22 cellular contexts compared by ENCODE assay signal in genomic region chr19:2670217-2670616, GRCh38. TPM values are rescaled to one million over a fixed set of nuclear protein-coding genes. Genes with fewer than 3 reads are reported as not detected.
"Had no signal": no experiment of that assay in that cellular context is flagged by ENCODE, and none has a peak within 500 bp of the region (broad histone marks: within the 10 kb centered on the region; RNA-seq: fewer than 3 reads in every experiment).

No MANE protein-coding gene starts in this region.

- DNase-seq: activated CD4-positive, alpha-beta T cell treated with anti-CD3 and anti-CD28 coated beads, Interleukin-2, amount 10 ng/mL, durations not matched to agents 7 days and 5 days; activated CD8-positive, alpha-beta T cell treated with anti-CD3 and anti-CD28 coated beads, Interleukin-2, amount 10 ng/mL, durations not matched to agents 7 days and 5 days; activated gamma-delta T cell treated with Interleukin-2 at 50 U/mL for 16 hours; brain microvascular endothelial cell; colonic mucosa; midbrain; pancreas; small intestine; stimulated activated CD4-positive, alpha-beta T cell treated with anti-CD3 and anti-CD28 coated beads, Interleukin-2, amount 100 ng/mL, for 24 hours; stimulated activated naive B cell treated with anti-CD40 and anti-IgM and Interleukin-4, amounts not matched to agents 10 μg/mL and 1 μg/mL and 100 μg/mL, for 72 hours had no signal

- H3K9me3 ChIP-seq: ascending aorta, colonic mucosa, pancreas, thoracic aorta, vagina had no signal

- H3K9me3 Mint-ChIP-seq: activated CD4-positive, alpha-beta T cell treated with anti-CD3 and anti-CD28 coated beads, Interleukin-2, amount 10 ng/mL, durations not matched to agents 7 days and 5 days; activated naive CD4-positive, alpha-beta T cell treated with anti-CD3 and anti-CD28 coated beads, Interleukin-2, amount 50 U/mL, for 24 hours; central memory CD8-positive, alpha-beta T cell; nephron; stimulated activated naive B cell treated with anti-CD40 and anti-IgM and Interleukin-4, amounts not matched to agents 10 μg/mL and 1 μg/mL and 100 μg/mL, for 72 hours; type B pancreatic cell had no signal

- H3K27me3 ChIP-seq: ascending aorta, colonic mucosa, pancreas, vagina had no signal

- H3K27ac Mint-ChIP-seq: activated CD4-positive, alpha-beta T cell treated with anti-CD3 and anti-CD28 coated beads, Interleukin-2, amount 10 ng/mL, durations not matched to agents 7 days and 5 days; activated CD8-positive, alpha-beta T cell treated with anti-CD3 and anti-CD28 coated beads, Interleukin-2, amount 10 ng/mL, durations not matched to agents 7 days and 5 days; activated naive CD4-positive, alpha-beta T cell treated with anti-CD3 and anti-CD28 coated beads, Interleukin-2, amount 50 U/mL, for 24 hours; nephron; type B pancreatic cell had no signal

- H3K27me3 Mint-ChIP-seq: activated CD4-positive, alpha-beta T cell treated with anti-CD3 and anti-CD28 coated beads, Interleukin-2, amount 10 ng/mL, durations not matched to agents 7 days and 5 days; activated naive CD4-positive, alpha-beta T cell treated with anti-CD3 and anti-CD28 coated beads, Interleukin-2, amount 50 U/mL, for 24 hours; stimulated activated naive B cell treated with anti-CD40 and anti-IgM and Interleukin-4, amounts not matched to agents 10 μg/mL and 1 μg/mL and 100 μg/mL, for 72 hours had no signal

- H3K4me3 ChIP-seq: ascending aorta, colonic mucosa, lung, pancreas, thoracic aorta, vagina had no signal

- H3K27ac ChIP-seq: ascending aorta, brain microvascular endothelial cell, colonic mucosa, pancreas, thoracic aorta, vagina, VCaP had no signal

- H3K4me1 Mint-ChIP-seq: activated CD4-positive, alpha-beta T cell treated with anti-CD3 and anti-CD28 coated beads, Interleukin-2, amount 10 ng/mL, durations not matched to agents 7 days and 5 days; activated naive CD4-positive, alpha-beta T cell treated with anti-CD3 and anti-CD28 coated beads, Interleukin-2, amount 50 U/mL, for 24 hours; central memory CD8-positive, alpha-beta T cell; nephron had no signal

- H3K4me1 ChIP-seq: ascending aorta, colonic mucosa, pancreas, vagina had no signal

- H3K4me3 Mint-ChIP-seq: activated CD4-positive, alpha-beta T cell treated with anti-CD3 and anti-CD28 coated beads, Interleukin-2, amount 10 ng/mL, durations not matched to agents 7 days and 5 days; activated CD8-positive, alpha-beta T cell treated with anti-CD3 and anti-CD28 coated beads, Interleukin-2, amount 10 ng/mL, durations not matched to agents 7 days and 5 days; activated naive CD4-positive, alpha-beta T cell treated with anti-CD3 and anti-CD28 coated beads, Interleukin-2, amount 50 U/mL, for 24 hours; central memory CD8-positive, alpha-beta T cell; nephron; stimulated activated naive B cell treated with anti-CD40 and anti-IgM and Interleukin-4, amounts not matched to agents 10 μg/mL and 1 μg/mL and 100 μg/mL, for 72 hours; type B pancreatic cell had no signal

- ATAC-seq: activated CD4-positive, CD25-positive, alpha-beta regulatory T cell treated with anti-CD3 and anti-CD28 coated beads, Interleukin-2, amount 50 U/mL, for 24 hours; activated CD8-positive, alpha-beta T cell treated with anti-CD3 and anti-CD28 coated beads, Interleukin-2, amount 10 ng/mL, durations not matched to agents 7 days and 5 days; pancreas; sciatic nerve; stimulated activated naive B cell treated with anti-CD40 and anti-IgM and Interleukin-4, amounts not matched to agents 10 μg/mL and 1 μg/mL and 100 μg/mL, for 72 hours had no signal

- H3K36me3 Mint-ChIP-seq: activated naive CD4-positive, alpha-beta T cell treated with anti-CD3 and anti-CD28 coated beads, Interleukin-2, amount 50 U/mL, for 24 hours; type B pancreatic cell had no signal

RNA-seq across cellular contexts. Expression of gene GNG7, which starts 32.3 kb away (rescaled TPM):
- total RNA-seq: fibroblast of villous mesenchyme had no signal

RNA-seq across cellular contexts. Expression of gene DIRAS1, which starts 51.0 kb away (rescaled TPM):
- total RNA-seq: activated CD4-positive, alpha-beta T cell treated with anti-CD3 and anti-CD28 coated beads, Interleukin-2, amount 10 ng/mL, durations not matched to agents 7 days and 5 days; activated CD8-positive, alpha-beta T cell treated with anti-CD3 and anti-CD28 coated beads, Interleukin-2, amount 10 ng/mL, durations not matched to agents 7 days and 5 days; ascending aorta had no signal
